20 cellular contexts compared by ENCODE assay signal in the genomic region with DNA sequence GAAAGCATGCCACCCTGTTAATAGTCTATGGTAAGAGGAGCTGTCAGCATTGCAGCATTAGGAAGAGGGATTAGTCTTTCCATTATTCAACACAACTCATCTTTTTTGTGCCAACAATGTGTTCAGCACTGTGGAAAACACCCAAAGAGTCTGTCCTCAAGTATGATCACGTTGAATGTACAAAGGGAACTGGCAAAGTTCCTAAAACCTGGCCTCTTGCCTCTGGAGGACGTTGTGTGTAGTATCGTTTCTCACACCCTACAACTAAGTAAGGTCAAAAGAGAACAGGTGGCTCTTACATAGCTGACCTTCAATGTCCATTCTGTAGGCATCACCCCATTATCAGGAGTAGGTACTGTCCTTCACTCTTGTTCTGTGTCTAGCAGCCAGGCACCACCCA.
DNase-seq lines count a peak whose midpoint lies in the region; ATAC-seq, FAIRE-seq and TF ChIP-seq lines count a peak whose summit lies in the region.
"Had no signal": no experiment of that assay in that cellular context is flagged by ENCODE, and none has a peak within 500 bp of the region (broad histone marks: within the 10 kb centered on the region; RNA-seq: fewer than 3 reads in every experiment).

No MANE protein-coding gene starts in this region.

- H3K9ac ChIP-seq in BLaER1 treated with 17β-estradiol and CSF1 and Interleukin-3, amounts not matched to agents 10 nM and 100 nM, result no peak overlapping the region

- no peaks in the 10 kb centered on the region for H3K9me3 Mint-ChIP-seq in immature natural killer cell
- H3K9me3 Mint-ChIP-seq: CD4-positive, alpha-beta T cell had no signal

- TF ChIP-seq POLR2A in sigmoid colon (IDR thresholded peaks at IDR 0.05), result no peak
- no peak for TF ChIP-seq POLR2A in GM12891 (IDR thresholded peaks at IDR 0.05; ENCODE audit: low read depth, low read length)

- no peak for DNase-seq in left cardiac atrium
- no peak for DNase-seq in sigmoid colon
- DNase-seq in SIG-M5 treated with dmso at 0.1 percent for 504 hours (lab: John Stamatoyannopoulos, UW; ENCODE audit: unreplicated experiment), result no peak
- no peak for DNase-seq in 8988T
- DNase-seq in GM12891 (ENCODE audit: insufficient read length, low spot score), result no peak
- no peak for DNase-seq in immature natural killer cell
- DNase-seq: Calu3; CD4-positive, alpha-beta T cell; DMS79; NCI-H1930; NCI-H510A treated with DMSO at 0.1 percent for 48 hours; NK-92 treated with Interleukin-12 subunit alpha and Interleukin-12 subunit beta, amount 100 ng/mL, for 24 hours; OCI-M1; RPMI8226 had no signal

- no peak overlapping the region for H3K4me3 Mint-ChIP-seq in immature natural killer cell
- H3K4me3 Mint-ChIP-seq: CD4-positive, alpha-beta T cell had no signal

- no peak for TF ChIP-seq EP300 in sigmoid colon (IDR thresholded peaks at IDR 0.05)

- no peaks in the 10 kb centered on the region for H3K36me3 ChIP-seq in BLaER1 treated with 17β-estradiol and CSF1 and Interleukin-3, amounts not matched to agents 10 nM and 100 nM
- no peaks in the 10 kb centered on the region for H3K36me3 ChIP-seq in sigmoid colon

- intact Hi-C loops in left cardiac atrium (cut with DNase I), result loop anchor here in 1 of 2 donors (10.0 kb wide), 2 partner anchors 78 to 218 kb away; no protein-coding TSS in a partner anchor
- intact Hi-C loops in sigmoid colon (cut with DNase I), result no loop called here

- H3K4me2 ChIP-seq in BLaER1 treated with 17β-estradiol and CSF1 and Interleukin-3, amounts not matched to agents 10 nM and 100 nM, result peak overlapping the region in 9 of 11 experiments; percentile 4 to 92 (median 45); a peak in 13 of 22 replicates
- H3K4me2 ChIP-seq: A549 had no signal

- FAIRE-seq in GM12891 (lab: Jason Lieb, UNC), result no peak
- FAIRE-seq: A549, GM12878, GM19239 had no signal

- 74 to 79% methylated on average over 3 of the region's 3 CpGs for WGBS in sigmoid colon, 2 donors

- H3K36me3 Mint-ChIP-seq in immature natural killer cell, result peaks cover 0 to 2% (median 0%) of the 10 kb centered on the region in 3 donors

- ATAC-seq in esophagus mucosa (peak; percentile 63), left cardiac atrium (peak; percentile 18 to 20)
- ATAC-seq: A549, GM12878, HCT116 had no signal

- no peak for TF ChIP-seq CTCF in sigmoid colon (IDR thresholded peaks at IDR 0.05)

- no peaks in the 10 kb centered on the region for H4K20me1 ChIP-seq in BLaER1 treated with 17β-estradiol and CSF1 and Interleukin-3, amounts not matched to agents 10 nM and 100 nM

- peak overlapping the region in 2 of 11 experiments; percentile 5 to 28; a peak in 3 of 22 replicates for H3K27ac ChIP-seq in BLaER1 treated with 17β-estradiol and CSF1 and Interleukin-3, amounts not matched to agents 10 nM and 100 nM
- peak overlapping the region in 3 of 4 donors; percentile 40 to 64 (median 52) for H3K27ac ChIP-seq in sigmoid colon
- H3K27ac ChIP-seq: A549 had no signal

- no peak overlapping the region for H3K4me3 ChIP-seq in BLaER1 treated with 17β-estradiol and CSF1 and Interleukin-3, amounts not matched to agents 10 nM and 100 nM
- no peak overlapping the region for H3K4me3 ChIP-seq in sigmoid colon
- H3K4me3 ChIP-seq: A549, GM12878 had no signal

- peaks cover 6 to 12% of the 10 kb centered on the region in 2 donors for H3K4me1 Mint-ChIP-seq in immature natural killer cell

- H3K27me3 Mint-ChIP-seq in immature natural killer cell (ENCODE audit: low read depth in 3 of 3), result peaks cover 8 to 37% (median 15%) of the 10 kb centered on the region in 3 donors

- H3K27ac Mint-ChIP-seq in immature natural killer cell, result no peak overlapping the region
- H3K27ac Mint-ChIP-seq: CD4-positive, alpha-beta T cell had no signal

- H3K4me1 ChIP-seq in BLaER1 treated with 17β-estradiol and CSF1 and Interleukin-3, amounts not matched to agents 10 nM and 100 nM, result peaks cover 35 to 90% (median 54%) of the 10 kb centered on the region in 10 experiments
- H3K4me1 ChIP-seq in sigmoid colon, result peaks cover 0 to 55% (median 39%) of the 10 kb centered on the region in 4 donors

- H3K9me3 ChIP-seq in BLaER1 treated with 17β-estradiol and CSF1 and Interleukin-3, amounts not matched to agents 10 nM and 100 nM (replicated peaks in 1 of 11), result no peaks in the 10 kb centered on the region
- no peaks in the 10 kb centered on the region for H3K9me3 ChIP-seq in sigmoid colon
- H3K9me3 ChIP-seq: A549 had no signal

- H3K27me3 ChIP-seq in BLaER1 treated with 17β-estradiol and CSF1 and Interleukin-3, amounts not matched to agents 10 nM and 100 nM, result peaks cover 0 to 10% (median 0%) of the 10 kb centered on the region in 11 experiments; a peak in 6 of 22 replicates
- no peaks in the 10 kb centered on the region for H3K27me3 ChIP-seq in sigmoid colon

TF ChIP-seq in GM12891, 5 proteins besides CTCF, POLR2A, EP300 and RAD21:
- TF ChIP-seq PAX5 (IDR thresholded peaks at IDR 0.05; ENCODE audit: insufficient read depth, low read length, severe bottlenecking) (no peak), SPI1 (IDR thresholded peaks at IDR 0.05; ENCODE audit: low read depth, low read length) (no peak), TAF1 (IDR thresholded peaks at IDR 0.05; ENCODE audit: low read depth, low read length) (no peak), POU2F2 (IDR thresholded peaks at IDR 0.05; ENCODE audit: low read depth, low read length) (no peak), POLR2AphosphoS5 (IDR thresholded peaks at IDR 0.05; ENCODE audit: low read depth, low read length) (no peak)
